ENCODE assay signal across 23 cellular contexts in genomic region chr4:85688055-85688740, GRCh38.
"Had no signal": no experiment of that assay in that cellular context is flagged by ENCODE, and none has a peak within 500 bp of the region (broad histone marks: within the 10 kb centered on the region; RNA-seq: fewer than 3 reads in every experiment).

No MANE protein-coding gene starts in this region.

- DNase-seq: colonic mucosa; dermis blood vessel endothelial cell; effector CD4-positive, alpha-beta T cell; foreskin melanocyte; heart right ventricle; hypothalamus; islet precursor cell; mammary epithelial cell; mucosa of descending colon; natural killer cell; posterior cingulate gyrus; spleen; stimulated activated CD4-positive, alpha-beta T cell treated with anti-CD3 and anti-CD28 coated beads, Interleukin-15, amount 100 ng/mL, for 24 hours; stimulated activated CD4-positive, alpha-beta T cell treated with anti-CD3 and anti-CD28 coated beads, Interleukin-1b, Interleukin-23, amount 100 ng/mL, for 48 hours; stimulated activated CD4-positive, alpha-beta T cell treated with anti-CD3 and anti-CD28 coated beads, Interleukin-4, amount 100 ng/mL, for 24 hours; stimulated activated naive B cell treated with anti-CD40 and anti-IgM and Interleukin-4, amounts not matched to agents 10 μg/mL and 1 μg/mL and 100 μg/mL, for 72 hours; stomach; substantia nigra; transverse colon had no signal

- H3K36me3 ChIP-seq: colonic mucosa, heart right ventricle, stomach, thoracic aorta, transverse colon had no signal

- ATAC-seq: heart right ventricle; left lobe of liver; mucosa of descending colon; natural killer cell; sciatic nerve; stimulated activated naive B cell treated with anti-CD40 and anti-IgM and Interleukin-4, amounts not matched to agents 10 μg/mL and 1 μg/mL and 100 μg/mL, for 72 hours had no signal

- H3K27ac Mint-ChIP-seq: natural killer cell; stimulated activated naive B cell treated with anti-CD40 and anti-IgM and Interleukin-4, amounts not matched to agents 10 μg/mL and 1 μg/mL and 100 μg/mL, for 72 hours had no signal

- H3K27me3 Mint-ChIP-seq: stimulated activated naive B cell treated with anti-CD40 and anti-IgM and Interleukin-4, amounts not matched to agents 10 μg/mL and 1 μg/mL and 100 μg/mL, for 72 hours had no signal

- H3K4me1 Mint-ChIP-seq: natural killer cell had no signal

- H3K27me3 ChIP-seq: colonic mucosa, heart right ventricle, spleen, stomach, transverse colon had no signal

- H3K27ac ChIP-seq: colonic mucosa, heart right ventricle, stomach, thoracic aorta, transverse colon had no signal

- H3K4me3 ChIP-seq: colonic mucosa, heart right ventricle, mucosa of descending colon, spleen, stomach, thoracic aorta, transverse colon had no signal

- H3K9me3 ChIP-seq: colonic mucosa, mucosa of descending colon, stomach, thoracic aorta, transverse colon had no signal

- H3K4me3 Mint-ChIP-seq: natural killer cell; neural crest cell; stimulated activated naive B cell treated with anti-CD40 and anti-IgM and Interleukin-4, amounts not matched to agents 10 μg/mL and 1 μg/mL and 100 μg/mL, for 72 hours had no signal
